In genomic region chr1:155219592-155220031, GRCh38 we compare ENCODE assay signal across 8 cellular contexts. TPM values are rescaled to one million over a fixed set of nuclear protein-coding genes. Genes with fewer than 3 reads are reported as not detected.
DNase-seq lines count a peak whose midpoint lies in the region; ATAC-seq and TF ChIP-seq lines count a peak whose summit lies in the region.

No MANE protein-coding gene starts in this region.

- H3K4me1 ChIP-seq in HEK293 (ENCODE audit: control insufficient read depth, insufficient read depth, low read length) (no peaks in the 10 kb centered on the region), Peyer's patch (peaks cover 0 to 8% (median 0%) of the 10 kb centered on the region in 4 donors), esophagus squamous epithelium (peaks cover 0 to 28% (median 2%) of the 10 kb centered on the region in 3 donors), ovary (ENCODE audit: insufficient read depth) (no peaks in the 10 kb centered on the region)
- peaks cover 4% of the 10 kb centered on the region for H3K4me1 ChIP-seq in CD8-positive, alpha-beta T cell (ENCODE audit: insufficient read depth, low read length)

- no peak for ATAC-seq in CD8-positive, alpha-beta T cell

- no peak overlapping the region for H3K27ac ChIP-seq in HEK293 (ENCODE audit: extremely low read depth, low read depth, low read length)
- peak overlapping the region in 3 of 4 donors; percentile 53 to 65 (median 63) for H3K27ac ChIP-seq in Peyer's patch
- H3K27ac ChIP-seq in esophagus squamous epithelium: peak overlapping the region; percentile 20 to 47 (median 31)
- H3K27ac ChIP-seq in ovary: no peak overlapping the region
- no peak overlapping the region for H3K27ac ChIP-seq in CD8-positive, alpha-beta T cell (ENCODE audit: low read depth, low read length)

- no peaks in the 10 kb centered on the region for H3K9me3 ChIP-seq in HEK293 (ENCODE audit: control insufficient read depth, insufficient read depth, low read depth, low read length)
- H3K9me3 ChIP-seq in Peyer's patch: no peaks in the 10 kb centered on the region
- H3K9me3 ChIP-seq in esophagus squamous epithelium: no peaks in the 10 kb centered on the region
- no peaks in the 10 kb centered on the region for H3K9me3 ChIP-seq in ovary
- no peaks in the 10 kb centered on the region for H3K9me3 ChIP-seq in CD8-positive, alpha-beta T cell (ENCODE audit: low read length)

- no peak for TF ChIP-seq EP300 in ovary (IDR thresholded peaks at IDR 0.05)

- no peak overlapping the region for H3K4me3 Mint-ChIP-seq in CD8-positive, alpha-beta T cell

- DNase-seq in Peyer's patch (no peak), esophagus squamous epithelium (lab: John Stamatoyannopoulos, UW) (no peak), ovary (peak in 4 of 5 donors; percentile 44 to 62 (median 52)), NCI-H2107 treated with DMSO at 0.1 percent for 48 hours (lab: John Stamatoyannopoulos, UW; ENCODE audit: unreplicated experiment) (no peak), NCI-H2029 treated with DMSO at 0.1 percent for 48 hours (lab: John Stamatoyannopoulos, UW) (no peak)
- DNase-seq in stimulated activated CD4-positive, alpha-beta T cell treated with anti-CD3 and anti-CD28 coated beads, Interleukin-15, amount 100 ng/mL, for 24 hours: no peak
- no peak for DNase-seq in CD8-positive, alpha-beta T cell

- 22 to 25% methylated on average over 1 of the region's 1 CpG for WGBS in esophagus squamous epithelium, 2 donors
- WGBS in ovary, 3 donors: 2 to 9% (median 4%) methylated on average over 1 of the region's 1 CpG

- no peak overlapping the region for H3K27ac Mint-ChIP-seq in CD8-positive, alpha-beta T cell

- TF ChIP-seq CTCF in HEK293 (tag by site-specific recombination; IDR thresholded peaks at IDR 0.05) (no peak), Peyer's patch (IDR thresholded peaks at IDR 0.05) (no peak), esophagus squamous epithelium (IDR thresholded peaks at IDR 0.05) (no peak), ovary (IDR thresholded peaks at IDR 0.05) (no peak)
- no peak for TF ChIP-seq CTCF in CD8-positive, alpha-beta T cell (IDR thresholded peaks at IDR 0.05)

- peaks cover 7% of the 10 kb centered on the region for H3K36me3 Mint-ChIP-seq in CD8-positive, alpha-beta T cell

- intact Hi-C loops in esophagus squamous epithelium (cut with DNase I) (no loop called here), ovary (cut with DNase I) (no loop called here)
- intact Hi-C loops in CD8-positive, alpha-beta T cell (cut with DNase I, micrococcal nuclease): no loop called here

- peaks cover 0 to 19% of the 10 kb centered on the region in 2 experiments; a peak in 1 of 3 replicates for H3K36me3 ChIP-seq in HEK293 (ENCODE audit: control insufficient read depth in 2 of 2, insufficient read depth in 1 of 2, low read length in 2 of 2)
- no peaks in the 10 kb centered on the region for H3K36me3 ChIP-seq in Peyer's patch
- H3K36me3 ChIP-seq in esophagus squamous epithelium: peaks cover 0 to 16% (median 0%) of the 10 kb centered on the region in 3 donors
- no peaks in the 10 kb centered on the region for H3K36me3 ChIP-seq in ovary
- H3K36me3 ChIP-seq in CD8-positive, alpha-beta T cell (ENCODE audit: insufficient read depth, low read length): no peaks in the 10 kb centered on the region

- H3K4me3 ChIP-seq in HEK293 (ENCODE audit: low read depth, low read length) (no peak overlapping the region), Peyer's patch (no peak overlapping the region), esophagus squamous epithelium (peak overlapping the region in 1 of 4 donors; percentile 14), ovary (no peak overlapping the region)
- no peak overlapping the region for H3K4me3 ChIP-seq in CD8-positive, alpha-beta T cell (ENCODE audit: low read depth, low read length)

- CTCF ChIA-PET in HEK293 (lab: Yijun Ruan, JAX): interaction anchor here (1.2 to 1.9 kb wide), 2 partner anchors 13 to 31 kb away, joined by 4 to 5 read pairs; no protein-coding TSS in a partner anchor
- CTCF ChIA-PET in CD8-positive, alpha-beta T cell (lab: Charles Lee): interaction anchor here (1.2 to 2.3 kb wide), 2 partner anchors 12 to 52 kb away, joined by 3 to 10 read pairs; partner anchors contain the start of gene THBS3

- no peaks in the 10 kb centered on the region for H3K27me3 ChIP-seq in Peyer's patch
- no peaks in the 10 kb centered on the region for H3K27me3 ChIP-seq in esophagus squamous epithelium
- H3K27me3 ChIP-seq in ovary: no peaks in the 10 kb centered on the region
- no peaks in the 10 kb centered on the region for H3K27me3 ChIP-seq in CD8-positive, alpha-beta T cell (ENCODE audit: insufficient read depth, low read length)

- H3K27me3 Mint-ChIP-seq in CD8-positive, alpha-beta T cell (ENCODE audit: low read depth): no peaks in the 10 kb centered on the region

- no peaks in the 10 kb centered on the region for H3K9me3 Mint-ChIP-seq in CD8-positive, alpha-beta T cell

- peaks cover 10% of the 10 kb centered on the region for H3K4me1 Mint-ChIP-seq in CD8-positive, alpha-beta T cell (ENCODE audit: low read depth)

- POLR2A ChIA-PET in HEK293 (lab: Yijun Ruan, JAX): no interaction called here
- POLR2A ChIA-PET in CD8-positive, alpha-beta T cell (lab: Charles Lee): interaction anchor here (0.6 kb wide), 1 partner anchor 237 kb away, joined by 10 read pairs; no protein-coding TSS in a partner anchor

- TF ChIP-seq POLR2A in Peyer's patch (IDR thresholded peaks at IDR 0.05): no peak
- no peak for TF ChIP-seq POLR2A in esophagus squamous epithelium (IDR thresholded peaks at IDR 0.05)
- no peak for TF ChIP-seq POLR2A in ovary (IDR thresholded peaks at IDR 0.05)

TF ChIP-seq in HEK293, 187 proteins besides CTCF, POLR2A, EP300 and RAD21 (continues in another document):
- TF ChIP-seq ZNF623 (tag by site-specific recombination; IDR thresholded peaks at IDR 0.05): no peak
- no peak for TF ChIP-seq ZNF596 (tag by site-specific recombination; IDR thresholded peaks at IDR 0.05)
- 0 out of 2 replicates have a peak, but pooled peaks have one; percentile 49 for TF ChIP-seq SCRT2 (tag by site-specific recombination; IDR thresholded peaks at IDR 0.05)
- no peak for TF ChIP-seq ZBTB20 (tag by site-specific recombination; IDR thresholded peaks at IDR 0.05)
- no peak for TF ChIP-seq ZFP41 (tag by site-specific recombination; IDR thresholded peaks at IDR 0.05; ENCODE audit: borderline replicate concordance)
- no peak for TF ChIP-seq ATF2 (tag by site-specific recombination; IDR thresholded peaks at IDR 0.05; ENCODE audit: low read depth)
- no peak for TF ChIP-seq ZNF501 (tag by site-specific recombination; IDR thresholded peaks at IDR 0.05)
- peak; percentile 80 for TF ChIP-seq YY1 (tag by site-specific recombination; IDR thresholded peaks at IDR 0.05)
- no peak for TF ChIP-seq ZFHX2 (tag by site-specific recombination; conservative IDR thresholded peaks at IDR 0.05)
- TF ChIP-seq GLIS2 (tag by site-specific recombination; IDR thresholded peaks at IDR 0.05): peak; percentile 52; the same call in 1 of the 2 replicates

RNA-seq across cellular contexts. Expression of gene MTX1, which starts 11.1 kb away (rescaled TPM):
- 10 to 100 TPM; 33.2 to 45.2 (median 36.5) TPM for total RNA-seq in Peyer's patch
- total RNA-seq in esophagus squamous epithelium: 10 to 100 TPM; 34.0 to 59.1 (median 42.9) TPM
- 10 to 100 TPM; 18.5 to 33.4 (median 27.7) TPM for total RNA-seq in ovary
- 10 to 100 TPM; 15.6 to 35.4 TPM for polyA plus RNA-seq in ovary
- 10 to 100 TPM; 24.4 to 25.8 TPM for total RNA-seq in CD8-positive, alpha-beta T cell

RNA-seq across cellular contexts. Expression of gene THBS3, which starts 11.9 kb away (rescaled TPM):
- total RNA-seq in Peyer's patch: 10 to 100 TPM; 15.9 to 58.6 (median 46.5) TPM
- total RNA-seq in esophagus squamous epithelium: 10 to 100 TPM in 3 of 4 donors, 1 to 10 TPM in 1; 8.7 to 18.5 (median 11.1) TPM
- total RNA-seq in ovary: 10 to 100 TPM; 19.9 to 50.2 (median 29.1) TPM
- 10 to 100 TPM; 23.1 to 28.2 TPM for polyA plus RNA-seq in ovary
- 10 to 100 TPM; 18.5 to 18.8 TPM for total RNA-seq in CD8-positive, alpha-beta T cell

RNA-seq across cellular contexts. Expression of gene ENTREP3, which starts 35.7 kb away (rescaled TPM):
- 10 to 100 TPM in 3 of 4 donors, 1 to 10 TPM in 1; 5.8 to 20.7 (median 15.4) TPM for total RNA-seq in Peyer's patch
- total RNA-seq in esophagus squamous epithelium: 10 to 100 TPM; 10.5 to 27.9 (median 16.1) TPM
- total RNA-seq in ovary: 10 to 100 TPM; 10.8 to 22.4 (median 20.2) TPM
- 10 to 100 TPM in 1 of 2 donors, 1 to 10 TPM in 1; 9.3 to 11.8 TPM for polyA plus RNA-seq in ovary
- 1 to 10 TPM; 8.1 to 8.7 TPM for total RNA-seq in CD8-positive, alpha-beta T cell

RNA-seq across cellular contexts. Expression of gene SCAMP3, which starts 42.5 kb away (rescaled TPM):
- total RNA-seq in Peyer's patch (10 to 100 TPM; 34.7 to 63.7 (median 49.2) TPM), esophagus squamous epithelium (10 to 100 TPM; 56.8 to 72.2 (median 60.1) TPM), ovary (10 to 100 TPM; 27.1 to 63.0 (median 40.7) TPM)
- polyA plus RNA-seq in ovary: 10 to 100 TPM; 40.9 to 46.6 TPM
- total RNA-seq in CD8-positive, alpha-beta T cell: 10 to 100 TPM; 47.5 to 48.5 TPM

RNA-seq across cellular contexts. Expression of gene TRIM46, which starts 46.0 kb away (rescaled TPM):
- not detected for total RNA-seq in Peyer's patch
- total RNA-seq in esophagus squamous epithelium: under 1 TPM in 3 of 4 donors, not detected in 1; 0.30 to 0.53 (median 0.38) TPM
- total RNA-seq in ovary: under 1 TPM in 6 of 7 donors, not detected in 1; 0.12 to 0.87 (median 0.54) TPM
- polyA plus RNA-seq in ovary: under 1 TPM; 0.12 to 0.24 TPM
- total RNA-seq in CD8-positive, alpha-beta T cell: 1 to 10 TPM; 1.1 TPM

Comparison
In these comparisons a context has a peak if more than half of its experiments do, and no peak if none do; other contexts are left out.
1. H3K27ac ChIP-seq: peak in Peyer's patch (3 of 4) and esophagus squamous epithelium (4 of 4); none in HEK293 (single experiment), ovary (0 of 2) and CD8-positive, alpha-beta T cell (single experiment).
2. DNase-seq: peak in ovary (4 of 5); none in Peyer's patch (0 of 3), esophagus squamous epithelium (single experiment), stimulated activated CD4-positive, alpha-beta T cell treated with anti-CD3 and anti-CD28 coated beads, Interleukin-15, amount 100 ng/mL, for 24 hours (single experiment), NCI-H2107 treated with DMSO at 0.1 percent for 48 hours (single experiment), CD8-positive, alpha-beta T cell (0 of 7) and NCI-H2029 treated with DMSO at 0.1 percent for 48 hours (single experiment).